8 cellular contexts compared by ENCODE assay signal in the genomic region with DNA sequence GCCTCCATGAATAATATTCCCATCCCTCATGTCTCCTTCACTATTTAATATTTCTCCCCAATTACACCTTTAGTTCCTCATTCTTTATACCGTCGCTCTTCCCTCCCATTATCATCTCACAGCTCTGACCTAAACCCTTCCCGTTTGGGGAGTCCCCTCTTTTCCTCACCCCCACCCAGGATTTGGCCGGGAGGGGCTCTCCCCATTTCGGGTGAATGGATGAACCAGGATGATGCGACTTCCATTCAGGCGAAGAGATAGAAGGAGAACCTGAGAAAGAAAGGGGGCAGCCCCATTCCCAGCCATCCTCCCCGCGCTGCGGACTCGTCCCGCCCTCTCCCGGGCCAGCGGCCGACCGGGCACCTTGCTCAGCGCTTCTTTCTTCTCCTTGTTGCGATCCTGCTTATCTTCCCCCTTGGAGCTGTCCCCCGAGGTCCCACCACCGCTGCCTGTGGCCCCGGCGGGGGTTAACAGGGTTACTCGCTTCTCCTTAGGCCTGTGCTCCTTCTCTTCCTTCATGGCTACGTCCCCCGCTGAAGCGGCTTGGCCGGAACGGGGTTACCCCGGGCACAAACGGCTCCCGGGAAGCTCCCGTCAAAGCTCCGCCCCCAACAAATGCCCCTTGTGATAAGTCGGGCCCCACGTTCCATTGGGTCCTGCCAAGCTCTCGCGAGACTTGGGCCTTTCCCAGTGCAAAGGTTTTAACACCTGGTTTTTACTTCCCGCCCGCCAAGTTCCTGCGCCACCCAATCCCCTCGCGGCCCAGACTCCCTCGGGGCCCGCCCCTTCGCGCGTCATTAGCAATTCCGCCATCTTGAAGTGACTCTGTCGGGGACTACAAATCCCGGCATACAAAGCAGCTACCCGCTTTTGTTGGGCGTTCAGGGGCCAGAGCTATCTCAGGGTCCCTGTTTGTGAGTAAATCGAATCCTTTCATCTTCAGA. TPM values are rescaled to one million over a fixed set of nuclear protein-coding genes. Genes with fewer than 3 reads are reported as not detected.
A peak's percentile ranks its signal among the peaks of the same experiment; 100 is the strongest.
DNase-seq lines count a peak whose midpoint lies in the region; ATAC-seq and TF ChIP-seq lines count a peak whose summit lies in the region.

UPF3B (minus strand) TSS at position 554 of the 944 bp plus-strand sequence; CDS start at position 519, 35 bp downstream.

- TF ChIP-seq POLR2A in GM10847 (IDR thresholded peaks at IDR 0.05; ENCODE audit: extremely low read depth, insufficient read length): peak; percentile 57
- peak; percentile 56 for TF ChIP-seq POLR2A in ovary (IDR thresholded peaks at IDR 0.05)

- ATAC-seq in HG02678 (IDR thresholded peaks at IDR 0.05; ENCODE audit: unreplicated experiment): peak; percentile 98
- ATAC-seq in Right ventricle myocardium inferior: peak; percentile 98

- no peaks in the 10 kb centered on the region for H3K27me3 ChIP-seq in ovary
- H3K27me3 ChIP-seq in tibial artery: no peaks in the 10 kb centered on the region

- intact Hi-C loops in Right ventricle myocardium inferior (cut with DNase I) (loop anchor here (1.0 to 5.0 kb wide), 2 partner anchors 19 to 60 kb away; partner anchors contain the start of genes NDUFA1, RNF113A and RPL39), ovary (cut with DNase I) (no loop called here), tibial artery (cut with DNase I; ENCODE audit: low total_unique reads) (loop anchor here (5.0 kb wide), 1 partner anchor 60 kb away; the partner anchor contains the start of gene RPL39)

- H3K4me3 ChIP-seq in ovary (peak within 1 kb of the TSS; percentile 69), tibial artery (peak within 1 kb of the TSS; percentile 73)

- H3K36me3 ChIP-seq in ovary: no peaks in the 10 kb centered on the region
- peaks cover 0 to 7% (median 0%) of the 10 kb centered on the region in 3 donors for H3K36me3 ChIP-seq in tibial artery

- DNase-seq in NCI-H128 (lab: John Stamatoyannopoulos, UW; ENCODE audit: unreplicated experiment) (peak; percentile 96), SW 1271 (lab: John Stamatoyannopoulos, UW) (peak; percentile 68 to 83), Right ventricle myocardium inferior (ENCODE audit: missing footprints) (peak; percentile 96), ovary (peak; percentile 93 to 97 (median 96)), tibial artery (peak; percentile 97 to 98)
- peak; percentile 81 for DNase-seq in activated naive CD8-positive, alpha-beta T cell treated with anti-CD3 and anti-CD28 coated beads, Interleukin-2, amount 50 U/mL, for 16 hours (ENCODE audit: low read depth, low spot score)

- TF ChIP-seq CTCF in ovary (IDR thresholded peaks at IDR 0.05) (no peak), tibial artery (IDR thresholded peaks at IDR 0.05) (no peak)

- H3K4me1 ChIP-seq in ovary (ENCODE audit: insufficient read depth) (no peaks in the 10 kb centered on the region), tibial artery (peaks cover 0 to 2% (median 0%) of the 10 kb centered on the region in 4 donors)

- TF ChIP-seq EP300 in ovary (IDR thresholded peaks at IDR 0.05): no peak

- H3K9me3 ChIP-seq in ovary (no peaks in the 10 kb centered on the region), tibial artery (no peaks in the 10 kb centered on the region)

- 29 to 33% (median 32%) methylated on average over 53 of the region's 53 CpGs for WGBS in ovary, 3 donors

- H3K27ac ChIP-seq in ovary (peak within 1 kb of the TSS; percentile 57 to 82), tibial artery (peak within 1 kb of the TSS; percentile 89 to 92)

RNA-seq across cellular contexts. Expression of gene UPF3B, which starts in this region (rescaled TPM):
- total RNA-seq in Right ventricle myocardium inferior (3.4 TPM), ovary (1 to 10 TPM; 3.5 to 8.1 (median 7.6) TPM)
- 10 to 100 TPM; 11.1 to 11.7 TPM for polyA plus RNA-seq in ovary

Comparison
In these comparisons a context has a peak if more than half of its experiments do, and no peak if none do; other contexts are left out.
1. Peak in every context shown above with its lines: DNase-seq, ATAC-seq, H3K4me3 ChIP-seq and H3K27ac ChIP-seq.
2. intact Hi-C loops: an anchor here in Right ventricle myocardium inferior (1.0 to 5.0 kb wide) and tibial artery (5.0 kb wide); none called in ovary.